Comparison of ENCODE assay signal across 8 cellular contexts in the genomic region with DNA sequence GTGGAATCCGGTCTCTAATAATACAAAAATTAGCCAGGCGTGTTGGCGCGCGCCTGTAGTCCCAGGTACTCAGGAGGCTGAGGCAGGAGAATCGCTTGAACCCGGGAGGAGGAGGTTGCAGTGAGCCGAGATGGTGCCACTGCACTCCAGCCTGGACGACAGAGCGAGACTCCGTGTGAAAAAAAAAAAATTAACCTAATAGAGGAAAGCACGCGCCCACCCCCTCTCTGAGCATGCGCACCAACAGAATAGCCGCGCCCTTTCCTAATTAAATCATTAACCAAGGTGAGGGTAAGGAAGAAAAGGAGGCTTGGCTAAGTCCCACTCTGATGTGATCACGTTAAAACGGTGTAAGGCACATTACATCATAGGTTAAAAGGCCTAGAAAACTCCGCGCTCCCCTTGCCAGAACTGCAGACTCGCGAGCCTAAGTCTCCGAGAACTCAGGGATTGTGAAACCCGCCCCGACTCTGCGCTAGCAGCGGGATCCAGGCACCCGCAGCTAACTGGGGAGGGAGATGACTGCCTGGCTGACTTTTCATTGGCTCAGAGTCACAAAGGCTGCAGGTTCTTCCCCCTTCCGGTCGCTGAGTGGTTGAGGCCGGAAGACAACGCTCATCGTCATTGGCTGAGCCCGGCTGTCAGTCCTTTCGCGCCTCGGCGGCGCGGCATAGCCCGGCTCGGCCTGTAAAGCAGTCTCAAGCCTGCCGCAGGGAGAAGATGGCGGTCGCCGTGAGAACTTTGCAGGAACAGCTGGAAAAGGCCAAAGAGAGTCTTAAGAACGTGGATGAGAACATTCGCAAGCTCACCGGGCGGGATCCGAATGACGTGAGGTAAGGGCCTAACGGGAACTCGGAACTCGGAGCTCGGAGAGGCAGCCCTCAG. TPM values are rescaled to one million over a fixed set of nuclear protein-coding genes. Genes with fewer than 3 reads are reported as not detected.
DNase-seq lines count a peak whose midpoint lies in the region; ATAC-seq, FAIRE-seq and TF ChIP-seq lines count a peak whose summit lies in the region.

A gene (plus strand): TSS at position 695 of the 885 bp plus-strand sequence. CDS start 26 bp downstream, at position 721.

- DNase-seq in AML-193 (lab: John Stamatoyannopoulos, UW): peak; percentile 99
- DNase-seq in NCI-H510A treated with DMSO at 0.1 percent for 48 hours (lab: John Stamatoyannopoulos, UW): peak; percentile 97
- DNase-seq in activated CD4-positive, alpha-beta T cell treated with anti-CD3 and anti-CD28 coated beads for 24 hours (ENCODE audit: low read depth in 2 of 2): peak; percentile 84 to 89
- peak; percentile 99 for DNase-seq in chondrocyte (ENCODE audit: low spot score)
- peak; percentile 98 for DNase-seq in kidney
- DNase-seq in stimulated activated CD4-positive, alpha-beta T cell treated with anti-CD3 and anti-CD28 coated beads, Interleukin-15, amount 100 ng/mL, for 24 hours: peak; percentile 96

- peak within 1 kb of the TSS; percentile 96 for H3K27ac Mint-ChIP-seq in chondrocyte (ENCODE audit: unreplicated experiment)

- peak within 1 kb of the TSS; percentile 86 for H3K4me3 Mint-ChIP-seq in chondrocyte (ENCODE audit: unreplicated experiment)

- peaks cover 15 to 34% of the 10 kb centered on the region in 2 donors for H3K36me3 ChIP-seq in kidney (ENCODE audit: control insufficient read depth in 1 of 2, insufficient read depth in 2 of 2, low read length in 2 of 2)

- peak; percentile 92 for TF ChIP-seq POLR2A in GM19193 (IDR thresholded peaks at IDR 0.05; ENCODE audit: extremely low read depth, insufficient read depth, insufficient read length)

- peak; percentile 83 for FAIRE-seq in kidney (lab: Jason Lieb, UNC)

- H3K36me3 Mint-ChIP-seq in chondrocyte (ENCODE audit: low read depth): peaks cover 25% of the 10 kb centered on the region

- no peaks in the 10 kb centered on the region for H3K27me3 Mint-ChIP-seq in chondrocyte (ENCODE audit: low read depth)

- H3K4me3 ChIP-seq in kidney (ENCODE audit: low read length in 2 of 2): peak within 1 kb of the TSS; percentile 70 to 98

- H3K4me1 ChIP-seq in kidney (ENCODE audit: control insufficient read depth in 1 of 2, insufficient read depth in 1 of 2, low read depth in 1 of 2, low read length in 2 of 2): peaks cover 4 to 11% of the 10 kb centered on the region in 2 donors

- H3K27ac ChIP-seq in kidney (ENCODE audit: low read depth in 2 of 2, low read length in 2 of 2): peak within 1 kb of the TSS; percentile 79 to 87

- no peak for TF ChIP-seq CTCF in chondrocyte (IDR thresholded peaks at IDR 0.05)
- no peak for TF ChIP-seq CTCF in kidney (IDR thresholded peaks at IDR 0.05; ENCODE audit: borderline replicate concordance, extremely low read depth, insufficient read depth)

- ATAC-seq in HG03439 (IDR thresholded peaks at IDR 0.05; ENCODE audit: unreplicated experiment): peak; percentile 93

- intact Hi-C loops in kidney (cut with DNase I): no loop called here

- H3K9me3 Mint-ChIP-seq in chondrocyte (ENCODE audit: low read depth): no peaks in the 10 kb centered on the region

- H3K4me1 Mint-ChIP-seq in chondrocyte (ENCODE audit: low read depth): peaks cover 34% of the 10 kb centered on the region

- H3K9me3 ChIP-seq in kidney (ENCODE audit: control insufficient read depth in 1 of 2, low read length in 2 of 2): no peaks in the 10 kb centered on the region

- H3K9ac ChIP-seq in kidney (ENCODE audit: low read length in 2 of 2): peak within 1 kb of the TSS; percentile 87 to 88

RNA-seq across cellular contexts. Expression of the gene that starts here (rescaled TPM):
- 40.0 to 51.9 TPM (median 45.3 TPM) in 3 replicates for total RNA-seq in chondrocyte
- total RNA-seq in kidney: 46.2 TPM
- polyA plus RNA-seq in kidney (ENCODE audit: insufficient read depth, low read depth, low replicate concordance): 27.2 TPM

Comparison
In these comparisons a context has a peak if more than half of its experiments do, and no peak if none do; other contexts are left out.
1. Peak in every context shown above with its lines: DNase-seq, ATAC-seq, H3K4me3 ChIP-seq and H3K27ac ChIP-seq.